In genomic region chr21:29145354-29145782, GRCh38 we compare ENCODE assay signal across 8 cellular contexts. TPM values are rescaled to one million over a fixed set of nuclear protein-coding genes. Genes with fewer than 3 reads are reported as not detected.
DNase-seq lines count a peak whose midpoint lies in the region; ATAC-seq, FAIRE-seq and TF ChIP-seq lines count a peak whose summit lies in the region.

No MANE protein-coding gene starts in this region.

- WGBS in sigmoid colon, 2 donors, result 45 to 82% methylated on average over 5 of the region's 5 CpGs

- no peaks in the 10 kb centered on the region for H3K4me1 Mint-ChIP-seq in Caco-2 (ENCODE audit: low read depth, unreplicated experiment)

- H3K36me3 ChIP-seq in sigmoid colon (no peaks in the 10 kb centered on the region), Caco-2 (ENCODE audit: control insufficient read depth, insufficient read depth, low read length) (no peaks in the 10 kb centered on the region)

- no peaks in the 10 kb centered on the region for H3K36me3 Mint-ChIP-seq in Caco-2 (ENCODE audit: insufficient read depth, unreplicated experiment)

- BruUV-seq in Caco-2 (replicated peaks; lab: Mats Ljungman, UMichigan), result no TSS peak

- H3K4me3 Mint-ChIP-seq in Caco-2 (ENCODE audit: unreplicated experiment), result no peak overlapping the region

- POLR2A ChIA-PET in Caco-2 (lab: Charles Lee), result no interaction called here

- H3K9me3 ChIP-seq in sigmoid colon, result no peaks in the 10 kb centered on the region
- H3K9me3 ChIP-seq in Caco-2, result no peaks in the 10 kb centered on the region

- H3K27me3 ChIP-seq in sigmoid colon (no peaks in the 10 kb centered on the region), Caco-2 (replicated peaks; ENCODE audit: control insufficient read depth, insufficient read depth, low read length) (no peaks in the 10 kb centered on the region)

- no peak overlapping the region for H3K4me3 ChIP-seq in sigmoid colon
- H3K4me3 ChIP-seq in Caco-2 (ENCODE audit: low read depth, low read length), result no peak overlapping the region

- H3K27ac Mint-ChIP-seq in Caco-2 (ENCODE audit: unreplicated experiment), result no peak overlapping the region

- no peak for TF ChIP-seq POLR2A in sigmoid colon (IDR thresholded peaks at IDR 0.05)

- CTCF ChIA-PET in Caco-2 (lab: Charles Lee), result no interaction called here

- H3K9me3 Mint-ChIP-seq in Caco-2 (ENCODE audit: unreplicated experiment), result no peaks in the 10 kb centered on the region

- DNase-seq in GM03348 (ENCODE audit: low spot score) (peak; percentile 69), RCC 7860 (ENCODE audit: low spot score) (peak; percentile 69), fibroblast of the conjunctiva (ENCODE audit: low read depth) (peak; percentile 85), sigmoid colon (peak; percentile 69), Caco-2 (no peak), AML-193 (lab: John Stamatoyannopoulos, UW) (no peak), NCI-H187 (lab: John Stamatoyannopoulos, UW) (no peak)

- no peak for ATAC-seq in GM21367 (IDR thresholded peaks at IDR 0.05; ENCODE audit: unreplicated experiment)

- no peaks in the 10 kb centered on the region for H3K27me3 Mint-ChIP-seq in Caco-2 (ENCODE audit: insufficient read depth, unreplicated experiment)

- TF ChIP-seq EP300 in sigmoid colon (IDR thresholded peaks at IDR 0.05), result peak in 3 of 4 donors; percentile 33 to 82 (median 52)

- H3K27ac ChIP-seq in sigmoid colon, result peak overlapping the region; percentile 63 to 77 (median 71)

- peaks cover 0 to 44% (median 31%) of the 10 kb centered on the region in 4 donors for H3K4me1 ChIP-seq in sigmoid colon
- no peaks in the 10 kb centered on the region for H3K4me1 ChIP-seq in Caco-2

- intact Hi-C loops in sigmoid colon (cut with DNase I) (loop anchor here (5.0 to 10.0 kb wide), 2 partner anchors 53 to 141 kb away; no protein-coding TSS in a partner anchor), Caco-2 (cut with micrococcal nuclease; ENCODE audit: unreplicated experiment) (no loop called here)

- TF ChIP-seq CTCF in sigmoid colon (IDR thresholded peaks at IDR 0.05) (no peak), Caco-2 (IDR thresholded peaks at IDR 0.05; ENCODE audit: insufficient read depth in 1 of 2, low read depth in 1 of 2, low read length in 1 of 2, severe bottlenecking in 1 of 2, unreplicated experiment in 1 of 2) (no peak)

- peak; percentile 88 for FAIRE-seq in RCC 7860 (lab: Jason Lieb, UNC)

RNA-seq across cellular contexts. Expression of gene MAP3K7CL, which starts 14.9 kb away (rescaled TPM):
- total RNA-seq in sigmoid colon (10 to 100 TPM in 1 of 4 donors, 1 to 10 TPM in 3; 4.4 to 12.2 (median 5.3) TPM), Caco-2 (2022) (8.2 and 9.9 TPM in 2 replicates)
- 1 to 10 TPM; 2.3 to 4.8 (median 4.1) TPM for polyA plus RNA-seq in sigmoid colon

Comparison
In these comparisons a context has a peak if more than half of its experiments do, and no peak if none do; other contexts are left out.
1. DNase-seq: peak in GM03348 (single experiment), RCC 7860 (single experiment), fibroblast of the conjunctiva (single experiment) and sigmoid colon (single experiment); none in Caco-2 (0 of 2), AML-193 (0 of 2) and NCI-H187 (0 of 2).